ENCODE assay signal across 1 cellular context in the genomic region with DNA sequence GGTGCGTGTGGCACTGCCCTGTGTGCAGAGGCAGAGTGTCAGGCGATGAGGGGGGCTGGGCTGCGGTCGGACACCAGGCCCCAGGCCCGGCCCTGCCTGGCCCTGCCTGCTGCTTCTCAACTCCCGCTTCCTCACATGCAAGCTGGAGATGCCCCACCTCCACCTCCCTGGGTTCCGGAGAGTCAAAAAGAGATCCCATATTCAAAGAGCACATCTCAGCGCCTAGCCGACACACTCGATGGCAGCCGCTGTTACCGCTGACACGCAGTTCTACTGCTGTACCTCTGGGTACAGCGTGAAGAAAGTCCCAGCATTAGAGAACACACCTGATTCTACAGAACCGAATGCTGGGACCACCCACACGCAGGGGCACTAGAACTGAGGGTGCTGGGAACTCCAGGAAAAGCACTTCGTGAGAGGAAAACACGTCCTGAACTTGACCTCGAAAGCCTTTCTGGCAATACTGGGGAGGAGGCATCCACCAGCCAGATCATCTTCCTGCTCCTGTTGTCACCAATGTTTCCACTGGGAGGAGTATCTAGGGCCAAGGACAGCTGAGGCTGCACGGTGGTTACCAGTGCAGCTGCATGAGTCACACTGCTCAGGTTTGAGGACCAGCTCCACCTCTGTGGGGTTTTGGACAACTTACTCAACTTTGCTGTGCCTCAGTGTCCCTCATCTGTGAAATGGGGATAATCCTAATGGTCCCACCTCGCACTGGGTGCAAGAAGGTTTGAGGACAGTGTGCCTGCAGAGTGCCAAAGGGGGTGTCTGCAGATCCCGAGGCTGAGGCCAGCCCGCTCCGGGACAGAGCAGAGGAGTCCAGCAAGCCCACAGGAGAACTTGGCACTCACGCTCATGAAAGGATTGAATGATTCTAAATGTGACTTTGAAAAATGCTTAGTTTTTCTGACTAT.
TF ChIP-seq lines count a peak whose summit lies in the region.

No MANE protein-coding gene starts in this region.

TF ChIP-seq in HepG2, 621 proteins besides CTCF, POLR2A, EP300 and RAD21 (continued from another document):
- TF ChIP-seq HMG20A (CRISPR knock-in tag; IDR thresholded peaks at IDR 0.05; ENCODE audit: borderline replicate concordance) (peak; percentile 13; the same call in 1 of the 2 replicates), GATAD2A (CRISPR knock-in tag; IDR thresholded peaks at IDR 0.05) (peak; percentile 19; the same call in 1 of the 2 replicates), ZKSCAN1 (IDR thresholded peaks at IDR 0.05; ENCODE audit: low read length) (no peak), HOXA3 (CRISPR knock-in tag; IDR thresholded peaks at IDR 0.05) (0 out of 2 replicates have a peak, but pooled peaks have one; percentile 20), SNAI1 (CRISPR knock-in tag; IDR thresholded peaks at IDR 0.05; ENCODE audit: borderline replicate concordance) (no peak), ARID2 (CRISPR knock-in tag; IDR thresholded peaks at IDR 0.05; ENCODE audit: borderline replicate concordance) (0 out of 2 replicates have a peak, but pooled peaks have one; percentile 41), RARG (CRISPR knock-in tag; IDR thresholded peaks at IDR 0.05; ENCODE audit: low read depth) (no peak), ZNF10 (CRISPR knock-in tag; IDR thresholded peaks at IDR 0.05; ENCODE audit: borderline replicate concordance, low read depth) (no peak), ZNF446 (CRISPR knock-in tag; IDR thresholded peaks at IDR 0.05) (no peak), STAG1 (CRISPR knock-in tag; IDR thresholded peaks at IDR 0.05) (peak; percentile 55), CREM (IDR thresholded peaks at IDR 0.05) (no peak), CREM (CRISPR knock-in tag; IDR thresholded peaks at IDR 0.05) (no peak)
- TF ChIP-seq, protein P1, sequence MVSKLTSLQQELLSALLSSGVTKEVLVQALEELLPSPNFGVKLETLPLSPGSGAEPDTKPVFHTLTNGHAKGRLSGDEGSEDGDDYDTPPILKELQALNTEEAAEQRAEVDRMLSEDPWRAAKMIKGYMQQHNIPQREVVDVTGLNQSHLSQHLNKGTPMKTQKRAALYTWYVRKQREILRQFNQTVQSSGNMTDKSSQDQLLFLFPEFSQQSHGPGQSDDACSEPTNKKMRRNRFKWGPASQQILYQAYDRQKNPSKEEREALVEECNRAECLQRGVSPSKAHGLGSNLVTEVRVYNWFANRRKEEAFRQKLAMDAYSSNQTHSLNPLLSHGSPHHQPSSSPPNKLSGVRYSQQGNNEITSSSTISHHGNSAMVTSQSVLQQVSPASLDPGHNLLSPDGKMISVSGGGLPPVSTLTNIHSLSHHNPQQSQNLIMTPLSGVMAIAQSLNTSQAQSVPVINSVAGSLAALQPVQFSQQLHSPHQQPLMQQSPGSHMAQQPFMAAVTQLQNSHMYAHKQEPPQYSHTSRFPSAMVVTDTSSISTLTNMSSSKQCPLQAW (CRISPR knock-in tag; IDR thresholded peaks at IDR 0.05), result peak; percentile 57; the same call in 1 of the 2 replicates
- TF ChIP-seq, protein P2, sequence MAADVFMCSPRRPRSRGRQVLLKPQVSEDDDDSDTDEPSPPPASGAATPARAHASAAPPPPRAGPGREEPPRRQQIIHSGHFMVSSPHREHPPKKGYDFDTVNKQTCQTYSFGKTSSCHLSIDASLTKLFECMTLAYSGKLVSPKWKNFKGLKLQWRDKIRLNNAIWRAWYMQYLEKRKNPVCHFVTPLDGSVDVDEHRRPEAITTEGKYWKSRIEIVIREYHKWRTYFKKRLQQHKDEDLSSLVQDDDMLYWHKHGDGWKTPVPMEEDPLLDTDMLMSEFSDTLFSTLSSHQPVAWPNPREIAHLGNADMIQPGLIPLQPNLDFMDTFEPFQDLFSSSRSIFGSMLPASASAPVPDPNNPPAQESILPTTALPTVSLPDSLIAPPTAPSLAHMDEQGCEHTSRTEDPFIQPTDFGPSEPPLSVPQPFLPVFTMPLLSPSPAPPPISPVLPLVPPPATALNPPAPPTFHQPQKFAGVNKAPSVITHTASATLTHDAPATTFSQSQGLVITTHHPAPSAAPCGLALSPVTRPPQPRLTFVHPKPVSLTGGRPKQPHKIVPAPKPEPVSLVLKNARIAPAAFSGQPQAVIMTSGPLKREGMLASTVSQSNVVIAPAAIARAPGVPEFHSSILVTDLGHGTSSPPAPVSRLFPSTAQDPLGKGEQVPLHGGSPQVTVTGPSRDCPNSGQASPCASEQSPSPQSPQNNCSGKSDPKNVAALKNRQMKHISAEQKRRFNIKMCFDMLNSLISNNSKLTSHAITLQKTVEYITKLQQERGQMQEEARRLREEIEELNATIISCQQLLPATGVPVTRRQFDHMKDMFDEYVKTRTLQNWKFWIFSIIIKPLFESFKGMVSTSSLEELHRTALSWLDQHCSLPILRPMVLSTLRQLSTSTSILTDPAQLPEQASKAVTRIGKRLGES (CRISPR knock-in tag; IDR thresholded peaks at IDR 0.05; ENCODE audit: borderline replicate concordance), result no peak
- TF ChIP-seq, protein P3, sequence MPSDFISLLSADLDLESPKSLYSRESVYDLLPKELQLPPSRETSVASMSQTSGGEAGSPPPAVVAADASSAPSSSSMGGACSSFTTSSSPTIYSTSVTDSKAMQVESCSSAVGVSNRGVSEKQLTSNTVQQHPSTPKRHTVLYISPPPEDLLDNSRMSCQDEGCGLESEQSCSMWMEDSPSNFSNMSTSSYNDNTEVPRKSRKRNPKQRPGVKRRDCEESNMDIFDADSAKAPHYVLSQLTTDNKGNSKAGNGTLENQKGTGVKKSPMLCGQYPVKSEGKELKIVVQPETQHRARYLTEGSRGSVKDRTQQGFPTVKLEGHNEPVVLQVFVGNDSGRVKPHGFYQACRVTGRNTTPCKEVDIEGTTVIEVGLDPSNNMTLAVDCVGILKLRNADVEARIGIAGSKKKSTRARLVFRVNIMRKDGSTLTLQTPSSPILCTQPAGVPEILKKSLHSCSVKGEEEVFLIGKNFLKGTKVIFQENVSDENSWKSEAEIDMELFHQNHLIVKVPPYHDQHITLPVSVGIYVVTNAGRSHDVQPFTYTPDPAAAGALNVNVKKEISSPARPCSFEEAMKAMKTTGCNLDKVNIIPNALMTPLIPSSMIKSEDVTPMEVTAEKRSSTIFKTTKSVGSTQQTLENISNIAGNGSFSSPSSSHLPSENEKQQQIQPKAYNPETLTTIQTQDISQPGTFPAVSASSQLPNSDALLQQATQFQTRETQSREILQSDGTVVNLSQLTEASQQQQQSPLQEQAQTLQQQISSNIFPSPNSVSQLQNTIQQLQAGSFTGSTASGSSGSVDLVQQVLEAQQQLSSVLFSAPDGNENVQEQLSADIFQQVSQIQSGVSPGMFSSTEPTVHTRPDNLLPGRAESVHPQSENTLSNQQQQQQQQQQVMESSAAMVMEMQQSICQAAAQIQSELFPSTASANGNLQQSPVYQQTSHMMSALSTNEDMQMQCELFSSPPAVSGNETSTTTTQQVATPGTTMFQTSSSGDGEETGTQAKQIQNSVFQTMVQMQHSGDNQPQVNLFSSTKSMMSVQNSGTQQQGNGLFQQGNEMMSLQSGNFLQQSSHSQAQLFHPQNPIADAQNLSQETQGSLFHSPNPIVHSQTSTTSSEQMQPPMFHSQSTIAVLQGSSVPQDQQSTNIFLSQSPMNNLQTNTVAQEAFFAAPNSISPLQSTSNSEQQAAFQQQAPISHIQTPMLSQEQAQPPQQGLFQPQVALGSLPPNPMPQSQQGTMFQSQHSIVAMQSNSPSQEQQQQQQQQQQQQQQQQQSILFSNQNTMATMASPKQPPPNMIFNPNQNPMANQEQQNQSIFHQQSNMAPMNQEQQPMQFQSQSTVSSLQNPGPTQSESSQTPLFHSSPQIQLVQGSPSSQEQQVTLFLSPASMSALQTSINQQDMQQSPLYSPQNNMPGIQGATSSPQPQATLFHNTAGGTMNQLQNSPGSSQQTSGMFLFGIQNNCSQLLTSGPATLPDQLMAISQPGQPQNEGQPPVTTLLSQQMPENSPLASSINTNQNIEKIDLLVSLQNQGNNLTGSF (CRISPR knock-in tag; IDR thresholded peaks at IDR 0.05), result peak; percentile 38; the same call in 1 of the 2 replicates
- TF ChIP-seq, protein P4, sequence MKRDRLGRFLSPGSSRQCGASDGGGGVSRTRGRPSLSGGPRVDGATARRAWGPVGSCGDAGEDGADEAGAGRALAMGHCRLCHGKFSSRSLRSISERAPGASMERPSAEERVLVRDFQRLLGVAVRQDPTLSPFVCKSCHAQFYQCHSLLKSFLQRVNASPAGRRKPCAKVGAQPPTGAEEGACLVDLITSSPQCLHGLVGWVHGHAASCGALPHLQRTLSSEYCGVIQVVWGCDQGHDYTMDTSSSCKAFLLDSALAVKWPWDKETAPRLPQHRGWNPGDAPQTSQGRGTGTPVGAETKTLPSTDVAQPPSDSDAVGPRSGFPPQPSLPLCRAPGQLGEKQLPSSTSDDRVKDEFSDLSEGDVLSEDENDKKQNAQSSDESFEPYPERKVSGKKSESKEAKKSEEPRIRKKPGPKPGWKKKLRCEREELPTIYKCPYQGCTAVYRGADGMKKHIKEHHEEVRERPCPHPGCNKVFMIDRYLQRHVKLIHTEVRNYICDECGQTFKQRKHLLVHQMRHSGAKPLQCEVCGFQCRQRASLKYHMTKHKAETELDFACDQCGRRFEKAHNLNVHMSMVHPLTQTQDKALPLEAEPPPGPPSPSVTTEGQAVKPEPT (CRISPR knock-in tag; IDR thresholded peaks at IDR 0.05; ENCODE audit: low read depth), result no peak
